10 cellular contexts compared by ENCODE assay signal in the genomic region with DNA sequence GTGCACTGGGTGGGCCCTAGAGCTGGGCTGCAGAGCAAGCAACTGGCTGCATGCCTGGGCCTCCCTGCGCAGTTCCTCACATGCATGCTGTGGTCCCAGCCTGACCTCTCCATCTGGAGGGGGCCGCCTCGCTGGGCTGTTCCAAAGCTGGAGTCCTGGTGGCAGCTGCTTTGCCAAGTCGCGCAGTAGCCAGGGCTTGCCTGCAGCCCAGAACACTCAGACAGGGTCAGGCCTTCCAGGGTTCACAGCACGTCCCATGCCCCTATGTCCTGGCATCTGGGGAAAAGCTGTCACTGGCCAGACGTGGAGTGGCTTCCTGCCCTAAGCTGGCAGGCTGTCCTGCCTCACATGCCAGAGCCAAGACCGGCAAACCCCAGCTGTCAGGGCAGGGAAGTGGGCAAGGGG.
A peak's percentile ranks its signal among the peaks of the same experiment; 100 is the strongest.
DNase-seq lines count a peak whose midpoint lies in the region; ATAC-seq and TF ChIP-seq lines count a peak whose summit lies in the region.
"Had no signal": no experiment of that assay in that cellular context is flagged by ENCODE, and none has a peak within 500 bp of the region (broad histone marks: within the 10 kb centered on the region; RNA-seq: fewer than 3 reads in every experiment).

No MANE protein-coding gene starts in this region.

- no peak overlapping the region for H3K4me3 Mint-ChIP-seq in stimulated activated naive B cell treated with anti-CD40 and anti-IgM and Interleukin-4, amounts not matched to agents 10 μg/mL and 1 μg/mL and 100 μg/mL, for 72 hours
- H3K4me3 Mint-ChIP-seq: activated T-cell treated with anti-CD3 and anti-CD28 coated beads, Interleukin-2, amount 50 U/mL, for 72 hours; CD4-positive, alpha-beta T cell had no signal

- DNase-seq in EH (ENCODE audit: low read depth) (peak; percentile 44), coronary artery (ENCODE audit: low spot score) (peak; percentile 93), islet precursor cell (no peak)
- DNase-seq in stimulated activated naive B cell treated with anti-CD40 and anti-IgM and Interleukin-4, amounts not matched to agents 10 μg/mL and 1 μg/mL and 100 μg/mL, for 72 hours, result no peak
- DNase-seq: activated T-cell treated with anti-CD3 and anti-CD28 coated beads, Interleukin-2, amount 50 U/mL, for 72 hours; CD4-positive, alpha-beta T cell had no signal

- no peak overlapping the region for H3K9ac ChIP-seq in rectal smooth muscle tissue (ENCODE audit: low read length)

- H3K27ac ChIP-seq in coronary artery (peak overlapping the region; percentile 77 to 93), layer of hippocampus (ENCODE audit: low read depth, low read length) (peak overlapping the region; percentile 83), rectal smooth muscle tissue (ENCODE audit: low read depth, low read length) (peak overlapping the region; percentile 95)

- H3K9me3 Mint-ChIP-seq in stimulated activated naive B cell treated with anti-CD40 and anti-IgM and Interleukin-4, amounts not matched to agents 10 μg/mL and 1 μg/mL and 100 μg/mL, for 72 hours, result no peaks in the 10 kb centered on the region
- H3K9me3 Mint-ChIP-seq: activated T-cell treated with anti-CD3 and anti-CD28 coated beads, Interleukin-2, amount 50 U/mL, for 72 hours; CD4-positive, alpha-beta T cell had no signal

- peaks cover 0 to 8% of the 10 kb centered on the region in 2 donors for H3K4me1 Mint-ChIP-seq in stimulated activated naive B cell treated with anti-CD40 and anti-IgM and Interleukin-4, amounts not matched to agents 10 μg/mL and 1 μg/mL and 100 μg/mL, for 72 hours

- no peaks in the 10 kb centered on the region for H3K27me3 Mint-ChIP-seq in stimulated activated naive B cell treated with anti-CD40 and anti-IgM and Interleukin-4, amounts not matched to agents 10 μg/mL and 1 μg/mL and 100 μg/mL, for 72 hours
- H3K27me3 Mint-ChIP-seq: CD4-positive, alpha-beta T cell had no signal

- H3K36me3 ChIP-seq in rectal smooth muscle tissue (ENCODE audit: control insufficient read depth, insufficient read depth, low read length), result no peaks in the 10 kb centered on the region

- peaks cover 59% of the 10 kb centered on the region for H3K4me1 ChIP-seq in rectal smooth muscle tissue (ENCODE audit: control insufficient read depth, insufficient read depth, low read length)

- no peak for TF ChIP-seq CTCF in coronary artery (IDR thresholded peaks at IDR 0.05)

- H3K4me3 ChIP-seq in coronary artery, result peak overlapping the region; percentile 43
- H3K4me3 ChIP-seq in rectal smooth muscle tissue (ENCODE audit: low read length), result peak overlapping the region; percentile 28

- H3K27ac Mint-ChIP-seq in stimulated activated naive B cell treated with anti-CD40 and anti-IgM and Interleukin-4, amounts not matched to agents 10 μg/mL and 1 μg/mL and 100 μg/mL, for 72 hours, result no peak overlapping the region
- H3K27ac Mint-ChIP-seq: activated T-cell treated with anti-CD3 and anti-CD28 coated beads, Interleukin-2, amount 50 U/mL, for 72 hours; CD4-positive, alpha-beta T cell had no signal

- H3K27me3 ChIP-seq in layer of hippocampus (ENCODE audit: control insufficient read depth, insufficient read depth, low read length), result no peaks in the 10 kb centered on the region
- H3K27me3 ChIP-seq in rectal smooth muscle tissue (ENCODE audit: control insufficient read depth, insufficient read depth, low read length), result no peaks in the 10 kb centered on the region

- ATAC-seq in GM18858 (IDR thresholded peaks at IDR 0.05; ENCODE audit: unreplicated experiment) (no peak), HG02571 (IDR thresholded peaks at IDR 0.05; ENCODE audit: unreplicated experiment) (no peak)
- ATAC-seq in stimulated activated naive B cell treated with anti-CD40 and anti-IgM and Interleukin-4, amounts not matched to agents 10 μg/mL and 1 μg/mL and 100 μg/mL, for 72 hours (replicated peaks), result no peak
- ATAC-seq: activated T-cell treated with anti-CD3 and anti-CD28 coated beads, Interleukin-2, amount 50 U/mL, for 72 hours had no signal

- peaks cover 39 to 43% of the 10 kb centered on the region in 2 donors for H3K36me3 Mint-ChIP-seq in stimulated activated naive B cell treated with anti-CD40 and anti-IgM and Interleukin-4, amounts not matched to agents 10 μg/mL and 1 μg/mL and 100 μg/mL, for 72 hours

Comparison
In these comparisons a context has a peak if more than half of its experiments do, and no peak if none do; other contexts are left out.
1. DNase-seq: peak in EH (single experiment) and coronary artery (single experiment); none in stimulated activated naive B cell treated with anti-CD40 and anti-IgM and Interleukin-4, amounts not matched to agents 10 μg/mL and 1 μg/mL and 100 μg/mL, for 72 hours (single experiment) and islet precursor cell (single experiment).
2. Peak in every context shown above with its lines, with median percentiles within 50 percentile points of each other: H3K27ac ChIP-seq.